30 cellular contexts compared by ENCODE assay signal in genomic region chr3:114043205-114043604, GRCh38. TPM values are rescaled to one million over a fixed set of nuclear protein-coding genes. Genes with fewer than 3 reads are reported as not detected.
DNase-seq lines count a peak whose midpoint lies in the region; ATAC-seq, FAIRE-seq and TF ChIP-seq lines count a peak whose summit lies in the region.
"Had no signal": no experiment of that assay in that cellular context is flagged by ENCODE, and none has a peak within 500 bp of the region (broad histone marks: within the 10 kb centered on the region; RNA-seq: fewer than 3 reads in every experiment).

No MANE protein-coding gene starts in this region.

- no TSS peak for BruUV-seq in Caco-2 (replicated peaks; lab: Mats Ljungman, UMichigan)

- POLR2A ChIA-PET in Caco-2 (lab: Charles Lee): no interaction called here

- ATAC-seq in memory B cell (ENCODE audit: low read depth) (peak; percentile 86), gastrocnemius medialis (no peak)
- ATAC-seq: A549; CD8-positive, alpha-beta T cell had no signal

- H3K4me2 ChIP-seq in OCI-LY3 (ENCODE audit: low read length): no peak overlapping the region
- H3K4me2 ChIP-seq: A549, KMS-11, SK-N-SH had no signal

- no peaks in the 10 kb centered on the region for H3K36me3 ChIP-seq in GM06990 (ENCODE audit: control insufficient read depth, insufficient read depth, low read length)
- H3K36me3 ChIP-seq in OCI-LY3 (replicated peaks; ENCODE audit: low read depth, low read length): no peaks in the 10 kb centered on the region
- H3K36me3 ChIP-seq in Caco-2 (ENCODE audit: control insufficient read depth, insufficient read depth, low read length): no peaks in the 10 kb centered on the region
- H3K36me3 ChIP-seq in gastrocnemius medialis: no peaks in the 10 kb centered on the region

- H3K9me3 Mint-ChIP-seq in memory B cell (no peaks in the 10 kb centered on the region), Caco-2 (ENCODE audit: unreplicated experiment) (no peaks in the 10 kb centered on the region)
- H3K9me3 Mint-ChIP-seq: CD8-positive, alpha-beta T cell; IgD-negative memory B cell; T-helper 1 cell treated with Interleukin-12 subunit alpha and Interleukin-12 subunit beta and Interleukin-4 antibody, amounts not matched to agents 30 μg/mL and 1 μg/mL, for 36 hours had no signal

- H3K4me1 ChIP-seq in OCI-LY3 (ENCODE audit: low read length) (no peaks in the 10 kb centered on the region), Caco-2 (no peaks in the 10 kb centered on the region), gastrocnemius medialis (no peaks in the 10 kb centered on the region)
- H3K4me1 ChIP-seq: A549 had no signal

- no peak for FAIRE-seq in frontal cortex (lab: Jason Lieb, UNC)
- FAIRE-seq: RCC 7860 had no signal

- H3K27me3 Mint-ChIP-seq in memory B cell: no peaks in the 10 kb centered on the region
- H3K27me3 Mint-ChIP-seq in Caco-2 (ENCODE audit: insufficient read depth, unreplicated experiment): peaks cover 4% of the 10 kb centered on the region
- H3K27me3 Mint-ChIP-seq: IgD-negative memory B cell had no signal

- intact Hi-C loops in Caco-2 (cut with micrococcal nuclease; ENCODE audit: unreplicated experiment): no loop called here
- intact Hi-C loops in gastrocnemius medialis (cut with DNase I; ENCODE audit: low total_unique reads): no loop called here

- H2AFZ ChIP-seq in OCI-LY3 (ENCODE audit: low read depth, low read length): no peak overlapping the region

- H3K27ac Mint-ChIP-seq in memory B cell: peak overlapping the region; percentile 4
- no peak overlapping the region for H3K27ac Mint-ChIP-seq in Caco-2 (ENCODE audit: unreplicated experiment)
- H3K27ac Mint-ChIP-seq: CD8-positive, alpha-beta T cell; T-helper 1 cell treated with Interleukin-12 subunit alpha and Interleukin-12 subunit beta and Interleukin-4 antibody, amounts not matched to agents 30 μg/mL and 1 μg/mL, for 36 hours had no signal

- TF ChIP-seq POLR2A in gastrocnemius medialis (IDR thresholded peaks at IDR 0.05): no peak

- no peaks in the 10 kb centered on the region for H3K79me2 ChIP-seq in OCI-LY3 (ENCODE audit: low read length)

- no peak overlapping the region for H3K27ac ChIP-seq in OCI-LY3 (ENCODE audit: low read length)
- H3K27ac ChIP-seq in gastrocnemius medialis: no peak overlapping the region
- H3K27ac ChIP-seq: A549, KMS-11 had no signal

- H3K27me3 ChIP-seq in GM06990 (replicated peaks; ENCODE audit: control insufficient read depth, insufficient read depth, low read length) (no peaks in the 10 kb centered on the region), OCI-LY3 (ENCODE audit: low read depth, low read length) (no peaks in the 10 kb centered on the region), Caco-2 (replicated peaks; ENCODE audit: control insufficient read depth, insufficient read depth, low read length) (no peaks in the 10 kb centered on the region), gastrocnemius medialis (no peaks in the 10 kb centered on the region)

- H3K4me3 ChIP-seq in GM06990 (replicated peaks; ENCODE audit: low read depth, low read length) (no peak overlapping the region), OCI-LY3 (ENCODE audit: low read length) (no peak overlapping the region), Caco-2 (ENCODE audit: low read depth, low read length) (no peak overlapping the region), gastrocnemius medialis (no peak overlapping the region)
- H3K4me3 ChIP-seq: A549 had no signal

- TF ChIP-seq CTCF in GM06990 (IDR thresholded peaks at IDR 0.05; ENCODE audit: insufficient read depth, low read length, poor library complexity, severe bottlenecking) (peak; percentile 16), GM13977 (IDR thresholded peaks at IDR 0.05; ENCODE audit: extremely low read depth, insufficient read depth, missing control alignments) (peak; percentile 12), OCI-LY3 (IDR thresholded peaks at IDR 0.05; ENCODE audit: low read depth, low read length) (peak; percentile 33), Caco-2 (IDR thresholded peaks at IDR 0.05; ENCODE audit: insufficient read depth in 1 of 2, low read depth in 1 of 2, low read length in 1 of 2, severe bottlenecking in 1 of 2, unreplicated experiment in 1 of 2) (no peak), gastrocnemius medialis (IDR thresholded peaks at IDR 0.05 in 4 of 5, conservative IDR thresholded peaks at IDR 0.05 in 1 of 5) (no peak)

- H3K4me1 Mint-ChIP-seq in memory B cell (peaks cover 4% of the 10 kb centered on the region), Caco-2 (ENCODE audit: low read depth, unreplicated experiment) (no peaks in the 10 kb centered on the region)

- H4K20me1 ChIP-seq in OCI-LY3 (ENCODE audit: insufficient read depth, low read length): no peaks in the 10 kb centered on the region

- H3K9ac ChIP-seq in OCI-LY3 (ENCODE audit: low read length): no peak overlapping the region
- H3K9ac ChIP-seq: KMS-11, SK-N-SH had no signal

- H3K4me3 Mint-ChIP-seq in memory B cell (no peak overlapping the region), Caco-2 (ENCODE audit: unreplicated experiment) (no peak overlapping the region)
- H3K4me3 Mint-ChIP-seq: CD8-positive, alpha-beta T cell; IgD-negative memory B cell; T-helper 1 cell treated with Interleukin-12 subunit alpha and Interleukin-12 subunit beta and Interleukin-4 antibody, amounts not matched to agents 30 μg/mL and 1 μg/mL, for 36 hours had no signal

- in situ Hi-C loops in GM13977 (cut with MboI; ENCODE audit: low pct_unique_long_range_greater_than_20kb, low sequenced_read_pairs, unreplicated experiment): no loop called here
- in situ Hi-C loops in gastrocnemius medialis (cut with MboI; ENCODE audit: low sequenced_read_pairs in 4 of 4): no loop called here

- CTCF ChIA-PET in Caco-2 (lab: Charles Lee): no interaction called here

- H3K36me3 Mint-ChIP-seq in memory B cell: peaks cover 7% of the 10 kb centered on the region
- H3K36me3 Mint-ChIP-seq in Caco-2 (ENCODE audit: insufficient read depth, unreplicated experiment): no peaks in the 10 kb centered on the region
- H3K36me3 Mint-ChIP-seq: IgD-negative memory B cell had no signal

- DNase-seq in GM06990 (ENCODE audit: extremely low read depth, insufficient read length): no peak
- no peak for DNase-seq in GM13977 (ENCODE audit: low spot score)
- peak in 1 of 2 donors; percentile 20 for DNase-seq in memory B cell (ENCODE audit: low spot score in 2 of 2)
- no peak for DNase-seq in frontal cortex (ENCODE audit: low spot score in 2 of 2)
- DNase-seq in D341Med (ENCODE audit: low spot score): no peak
- no peak for DNase-seq in Caco-2
- DNase-seq in gastrocnemius medialis: no peak
- DNase-seq: AML-193; C1 segment of cervical spinal cord; CD8-positive, alpha-beta T cell; DMS79 treated with DMSO at 0.1 percent for 48 hours; GF-D8; GOT3; HCEC 1CT; NCI-H1092 treated with DMSO at 0.1 percent for 48 hours; NCI-H1436; NCI-H1930; NCI-H2107; NCI-H446; NCI-H524 treated with DMSO at 0.1 percent for 48 hours; NCI-H774; SIG-M5; SK-N-SH; SW 1271 had no signal

- H3K9me3 ChIP-seq in OCI-LY3 (ENCODE audit: insufficient read depth, low read length) (no peaks in the 10 kb centered on the region), Caco-2 (no peaks in the 10 kb centered on the region), gastrocnemius medialis (no peaks in the 10 kb centered on the region)
- H3K9me3 ChIP-seq: A549, SK-N-SH had no signal

RNA-seq across cellular contexts. Expression of gene CCDC191, which starts 13.1 kb away (rescaled TPM):
- total RNA-seq in frontal cortex: 4.1 TPM
- 1.9 and 2.2 TPM in 2 replicates for total RNA-seq in Caco-2 (2022)
- under 1 TPM; 0.29 to 0.82 (median 0.42) TPM for total RNA-seq in gastrocnemius medialis

RNA-seq across cellular contexts. Expression of gene QTRT2, which starts 13.3 kb away (rescaled TPM):
- total RNA-seq in frontal cortex (13.9 TPM), Caco-2 (2022) (30.7 and 35.7 TPM in 2 replicates), gastrocnemius medialis (1 to 10 TPM; 3.3 to 7.1 (median 6.9) TPM)

Comparison
In these comparisons a context has a peak if more than half of its experiments do, and no peak if none do; other contexts are left out.
1. CTCF ChIP-seq: peak in GM06990 (single experiment), GM13977 (single experiment) and OCI-LY3 (single experiment); none in Caco-2 (0 of 2) and gastrocnemius medialis (0 of 5).